Comparison of ENCODE assay signal across 20 cellular contexts in the genomic region with DNA sequence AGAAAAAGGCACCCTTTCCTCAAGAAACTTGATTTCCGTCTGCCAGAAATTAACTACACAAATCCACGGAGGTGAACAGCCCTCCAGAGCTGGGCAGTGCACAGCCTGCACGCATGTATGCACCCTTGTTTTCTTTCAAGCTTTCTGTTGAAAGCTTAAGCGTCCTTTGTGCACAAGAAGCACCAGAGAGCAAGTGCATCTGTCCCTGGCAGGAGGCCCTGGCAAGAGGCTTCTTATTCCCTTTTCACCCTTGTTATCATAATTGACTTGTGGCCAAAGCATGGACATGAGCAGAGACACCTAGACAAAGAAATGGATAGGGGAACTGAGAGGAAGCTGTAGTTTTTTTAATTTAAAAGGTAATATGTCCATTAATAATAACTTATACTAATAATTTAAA. TPM values are rescaled to one million over a fixed set of nuclear protein-coding genes. Genes with fewer than 3 reads are reported as not detected.
DNase-seq lines count a peak whose midpoint lies in the region; ATAC-seq, FAIRE-seq and TF ChIP-seq lines count a peak whose summit lies in the region.
"Had no signal": no experiment of that assay in that cellular context is flagged by ENCODE, and none has a peak within 500 bp of the region (broad histone marks: within the 10 kb centered on the region; RNA-seq: fewer than 3 reads in every experiment).

No MANE protein-coding gene starts in this region.

- H3K4me1 ChIP-seq in right atrium auricular region (peaks cover 0 to 6% of the 10 kb centered on the region in 2 donors), thyroid gland (no peaks in the 10 kb centered on the region)
- H3K4me1 ChIP-seq: esophagus muscularis mucosa, gastrocnemius medialis, uterus had no signal

- FAIRE-seq in D721Med (lab: Jason Lieb, UNC): no peak

- H3K36me3 ChIP-seq in right atrium auricular region (no peaks in the 10 kb centered on the region), thyroid gland (no peaks in the 10 kb centered on the region)
- H3K36me3 ChIP-seq: esophagus muscularis mucosa, gastrocnemius medialis, uterus had no signal

- 21 to 25% methylated on average over 4 of the region's 4 CpGs for WGBS in thyroid gland, 2 donors

- no peaks in the 10 kb centered on the region for H3K4me1 Mint-ChIP-seq in stimulated activated naive CD8-positive, alpha-beta T cell treated with anti-CD3 and anti-CD28 coated beads, Interleukin-15, amount 100 ng/mL, for 72 hours
- H3K4me1 Mint-ChIP-seq: natural killer cell had no signal

- no peaks in the 10 kb centered on the region for H3K27me3 Mint-ChIP-seq in stimulated activated naive CD8-positive, alpha-beta T cell treated with anti-CD3 and anti-CD28 coated beads, Interleukin-15, amount 100 ng/mL, for 72 hours

- H3K4me3 ChIP-seq in right atrium auricular region: no peak overlapping the region
- no peak overlapping the region for H3K4me3 ChIP-seq in thyroid gland (replicated peaks in 1 of 3)
- H3K4me3 ChIP-seq: esophagus muscularis mucosa, gastrocnemius medialis, uterus had no signal

- intact Hi-C loops in Right ventricle myocardium superior (cut with DNase I): no loop called here
- intact Hi-C loops in thyroid gland (cut with DNase I): no loop called here

- ATAC-seq in Right ventricle myocardium superior (ENCODE audit: poor library complexity): peak; percentile 90
- no peak for ATAC-seq in stimulated activated naive CD8-positive, alpha-beta T cell treated with anti-CD3 and anti-CD28 coated beads, Interleukin-15, amount 100 ng/mL, for 72 hours
- ATAC-seq: activated naive CD4-positive, alpha-beta T cell treated with anti-CD3 and anti-CD28 coated beads, Interleukin-2, amount 50 U/mL, for 72 hours; gastrocnemius medialis; natural killer cell had no signal

- no peaks in the 10 kb centered on the region for H3K9me3 ChIP-seq in right atrium auricular region
- no peaks in the 10 kb centered on the region for H3K9me3 ChIP-seq in thyroid gland
- H3K9me3 ChIP-seq: esophagus muscularis mucosa, gastrocnemius medialis, uterus had no signal

- TF ChIP-seq CTCF in right atrium auricular region (IDR thresholded peaks at IDR 0.05) (no peak), thyroid gland (IDR thresholded peaks at IDR 0.05) (no peak), D721Med (IDR thresholded peaks at IDR 0.05; ENCODE audit: insufficient read depth, missing control alignments) (no peak)

- DNase-seq in Right ventricle myocardium superior (peak; percentile 63), right atrium auricular region (ENCODE audit: low spot score) (no peak), cerebellar cortex (ENCODE audit: low spot score) (peak; percentile 92), thyroid gland (peak; percentile 84), DMS53 (lab: John Stamatoyannopoulos, UW) (no peak), D721Med (ENCODE audit: insufficient read length, low spot score) (no peak)
- DNase-seq in stimulated activated naive CD8-positive, alpha-beta T cell treated with anti-CD3 and anti-CD28 coated beads, Interleukin-15, amount 100 ng/mL, for 72 hours: no peak
- DNase-seq: activated CD4-positive, alpha-beta T cell treated with anti-CD3 and anti-CD28 coated beads for 48 hours; aorta; effector memory CD4-positive, alpha-beta T cell; EL; gastrocnemius medialis; H7; natural killer cell; NCI-H774; uterus had no signal

- no peak overlapping the region for H3K4me3 Mint-ChIP-seq in stimulated activated naive CD8-positive, alpha-beta T cell treated with anti-CD3 and anti-CD28 coated beads, Interleukin-15, amount 100 ng/mL, for 72 hours
- H3K4me3 Mint-ChIP-seq: activated T-helper 1 cell treated with anti-CD3 and anti-CD28 coated beads, Interleukin-12 subunit alpha, Interleukin-12 subunit beta, Interleukin-2, Interleukin-4 antibody, amounts not matched to agents 30 ng/mL and 10 ng/mL and 1 ng/mL, durations not matched to agents 14 hours and 24 hours and 36 hours; natural killer cell had no signal

- peaks cover 0 to 7% of the 10 kb centered on the region in 2 donors for H3K9me3 Mint-ChIP-seq in stimulated activated naive CD8-positive, alpha-beta T cell treated with anti-CD3 and anti-CD28 coated beads, Interleukin-15, amount 100 ng/mL, for 72 hours
- H3K9me3 Mint-ChIP-seq: activated T-helper 1 cell treated with anti-CD3 and anti-CD28 coated beads, Interleukin-12 subunit alpha, Interleukin-12 subunit beta, Interleukin-2, Interleukin-4 antibody, amounts not matched to agents 30 ng/mL and 10 ng/mL and 1 ng/mL, durations not matched to agents 14 hours and 24 hours and 36 hours; natural killer cell had no signal

- H3K27ac ChIP-seq in right atrium auricular region: no peak overlapping the region
- peak overlapping the region; percentile 18 for H3K27ac ChIP-seq in layer of hippocampus (ENCODE audit: low read depth, low read length)
- no peak overlapping the region for H3K27ac ChIP-seq in thyroid gland
- H3K27ac ChIP-seq: esophagus muscularis mucosa, gastrocnemius medialis, uterus had no signal

- no peaks in the 10 kb centered on the region for H3K27me3 ChIP-seq in right atrium auricular region
- no peaks in the 10 kb centered on the region for H3K27me3 ChIP-seq in layer of hippocampus (ENCODE audit: control insufficient read depth, insufficient read depth, low read length)
- no peaks in the 10 kb centered on the region for H3K27me3 ChIP-seq in thyroid gland
- H3K27me3 ChIP-seq: esophagus muscularis mucosa, gastrocnemius medialis, uterus had no signal

- no peak overlapping the region for H3K27ac Mint-ChIP-seq in stimulated activated naive CD8-positive, alpha-beta T cell treated with anti-CD3 and anti-CD28 coated beads, Interleukin-15, amount 100 ng/mL, for 72 hours
- H3K27ac Mint-ChIP-seq: activated naive CD4-positive, alpha-beta T cell treated with anti-CD3 and anti-CD28 coated beads, Interleukin-2, amount 50 U/mL, for 72 hours; activated T-helper 1 cell treated with anti-CD3 and anti-CD28 coated beads, Interleukin-12 subunit alpha, Interleukin-12 subunit beta, Interleukin-2, Interleukin-4 antibody, amounts not matched to agents 30 ng/mL and 10 ng/mL and 1 ng/mL, durations not matched to agents 14 hours and 24 hours and 36 hours; natural killer cell had no signal

- TF ChIP-seq POLR2A in thyroid gland (IDR thresholded peaks at IDR 0.05): no peak

RNA-seq across cellular contexts. Expression of gene ATG10, which starts 47.4 kb away (rescaled TPM):
- total RNA-seq in Right ventricle myocardium superior (2.9 TPM), right atrium auricular region (1 to 10 TPM; 4.2 to 5.6 TPM), thyroid gland (10 to 100 TPM in 3 of 4 donors, 1 to 10 TPM in 1; 8.5 to 15.2 (median 11.6) TPM)

Comparison
In these comparisons a context has a peak if more than half of its experiments do, and no peak if none do; other contexts are left out.
1. DNase-seq: peak in Right ventricle myocardium superior (single experiment), cerebellar cortex (single experiment) and thyroid gland (2 of 2); none in right atrium auricular region (single experiment), DMS53 (single experiment), D721Med (single experiment) and stimulated activated naive CD8-positive, alpha-beta T cell treated with anti-CD3 and anti-CD28 coated beads, Interleukin-15, amount 100 ng/mL, for 72 hours (0 of 2).